In genomic region chr6:27161115-27161514, GRCh38 we compare ENCODE assay signal across 15 cellular contexts.
A peak's percentile ranks its signal among the peaks of the same experiment; 100 is the strongest.
DNase-seq lines count a peak whose midpoint lies in the region; ATAC-seq and TF ChIP-seq lines count a peak whose summit lies in the region.
"Had no signal": no experiment of that assay in that cellular context is flagged by ENCODE, and none has a peak within 500 bp of the region (broad histone marks: within the 10 kb centered on the region; RNA-seq: fewer than 3 reads in every experiment).

No MANE protein-coding gene starts in this region.

- intact Hi-C loops in dorsolateral prefrontal cortex (cut with DNase I): loop anchor here in 1 of 2 donors (2.0 to 10.0 kb wide), 3 partner anchors 556 to 1194 kb away; no protein-coding TSS in a partner anchor

- peaks cover 10% of the 10 kb centered on the region for H3F3A ChIP-seq in neural progenitor cell (ENCODE audit: low read depth)

- H3K4me1 ChIP-seq in KMS-11 (ENCODE audit: low read depth, poor library complexity, severe bottlenecking) (peaks cover 14% of the 10 kb centered on the region), neural progenitor cell (peaks cover 5% of the 10 kb centered on the region)

- H3K9me3 ChIP-seq in SK-N-MC (ENCODE audit: low read depth, low read length) (no peaks in the 10 kb centered on the region), neural progenitor cell (ENCODE audit: low read depth) (no peaks in the 10 kb centered on the region)
- H3K9me3 ChIP-seq: SK-N-SH had no signal

- ATAC-seq in activated T-cell treated with anti-CD3 and anti-CD28 coated beads, Interleukin-2, amount 50 U/mL, for 72 hours (replicated peaks in 1 of 2): no peak
- ATAC-seq: Right ventricle myocardium inferior had no signal

- H3K4me3 Mint-ChIP-seq in activated T-cell treated with anti-CD3 and anti-CD28 coated beads, Interleukin-2, amount 50 U/mL, for 72 hours: peak overlapping the region; percentile 31 to 83
- no peak overlapping the region for H3K4me3 Mint-ChIP-seq in activated T-cell treated with anti-CD3 and anti-CD28 coated beads, Interleukin-2, amount 50 U/mL, for 24 hours
- H3K4me3 Mint-ChIP-seq in neural progenitor cell: peak overlapping the region; percentile 38

- H3K27ac Mint-ChIP-seq in activated T-cell treated with anti-CD3 and anti-CD28 coated beads, Interleukin-2, amount 50 U/mL, for 72 hours: no peak overlapping the region
- H3K27ac Mint-ChIP-seq in activated T-cell treated with anti-CD3 and anti-CD28 coated beads, Interleukin-2, amount 50 U/mL, for 24 hours: no peak overlapping the region
- peak overlapping the region; percentile 31 for H3K27ac Mint-ChIP-seq in neural progenitor cell

- H3K27me3 ChIP-seq in KMS-11 (ENCODE audit: insufficient read depth, low read depth): no peaks in the 10 kb centered on the region
- peaks cover 18% of the 10 kb centered on the region for H3K27me3 ChIP-seq in neural progenitor cell
- no peaks in the 10 kb centered on the region for H3K27me3 ChIP-seq in dorsolateral prefrontal cortex

- no peak overlapping the region for H3K4me3 ChIP-seq in KMS-11 (IDR thresholded peaks at IDR 0.05; ENCODE audit: insufficient read depth, low read depth, low read length)
- H3K4me3 ChIP-seq in SK-N-MC: peak overlapping the region; percentile 75
- H3K4me3 ChIP-seq in neural progenitor cell: no peak overlapping the region
- no peak overlapping the region for H3K4me3 ChIP-seq in dorsolateral prefrontal cortex
- H3K4me3 ChIP-seq: PC-9 had no signal

- TF ChIP-seq CTCF in KMS-11 (conservative IDR thresholded peaks at IDR 0.05; ENCODE audit: low read depth, low read length): no peak
- no peak for TF ChIP-seq CTCF in neural progenitor cell (IDR thresholded peaks at IDR 0.05)
- TF ChIP-seq CTCF in dorsolateral prefrontal cortex (IDR thresholded peaks at IDR 0.05 in 54 of 56, conservative IDR thresholded peaks at IDR 0.05 in 2 of 56; ENCODE audit: low read depth in 1 of 56, partially characterized antibody in 56 of 56): no peak

- no peaks in the 10 kb centered on the region for H3K27me3 Mint-ChIP-seq in activated T-cell treated with anti-CD3 and anti-CD28 coated beads, Interleukin-2, amount 50 U/mL, for 72 hours (ENCODE audit: low read depth)
- no peaks in the 10 kb centered on the region for H3K27me3 Mint-ChIP-seq in activated T-cell treated with anti-CD3 and anti-CD28 coated beads, Interleukin-2, amount 50 U/mL, for 24 hours
- peaks cover 22% of the 10 kb centered on the region for H3K27me3 Mint-ChIP-seq in neural progenitor cell (ENCODE audit: insufficient read depth, low read depth)

- H3K79me2 ChIP-seq in KMS-11 (ENCODE audit: insufficient read depth, low read depth): no peaks in the 10 kb centered on the region
- no peaks in the 10 kb centered on the region for H3K79me2 ChIP-seq in neural progenitor cell (ENCODE audit: low read depth)

- H3K4me2 ChIP-seq in KMS-11: peak overlapping the region; percentile 40; the same call in 1 of the 2 replicates
- peak overlapping the region; percentile 11 for H3K4me2 ChIP-seq in neural progenitor cell
- H3K4me2 ChIP-seq: SK-N-SH had no signal

- peak overlapping the region; percentile 31; the same call in 1 of the 2 replicates for H3K27ac ChIP-seq in KMS-11
- H3K27ac ChIP-seq in SK-N-MC: peak overlapping the region; percentile 78
- H3K27ac ChIP-seq in neural progenitor cell: no peak overlapping the region
- H3K27ac ChIP-seq in dorsolateral prefrontal cortex: no peak overlapping the region
- H3K27ac ChIP-seq: PC-9 had no signal

- no peaks in the 10 kb centered on the region for H3K9me3 Mint-ChIP-seq in activated T-cell treated with anti-CD3 and anti-CD28 coated beads, Interleukin-2, amount 50 U/mL, for 72 hours
- no peaks in the 10 kb centered on the region for H3K9me3 Mint-ChIP-seq in activated T-cell treated with anti-CD3 and anti-CD28 coated beads, Interleukin-2, amount 50 U/mL, for 24 hours
- peaks cover 4% of the 10 kb centered on the region for H3K9me3 Mint-ChIP-seq in neural progenitor cell

- no peaks in the 10 kb centered on the region for H3K36me3 Mint-ChIP-seq in activated T-cell treated with anti-CD3 and anti-CD28 coated beads, Interleukin-2, amount 50 U/mL, for 72 hours (ENCODE audit: insufficient read depth in 2 of 2)
- H3K36me3 Mint-ChIP-seq in activated T-cell treated with anti-CD3 and anti-CD28 coated beads, Interleukin-2, amount 50 U/mL, for 24 hours (ENCODE audit: low read depth): no peaks in the 10 kb centered on the region
- no peaks in the 10 kb centered on the region for H3K36me3 Mint-ChIP-seq in neural progenitor cell

- peaks cover 38% of the 10 kb centered on the region for H3K4me1 Mint-ChIP-seq in activated T-cell treated with anti-CD3 and anti-CD28 coated beads, Interleukin-2, amount 50 U/mL, for 72 hours (ENCODE audit: low read depth)
- H3K4me1 Mint-ChIP-seq in activated T-cell treated with anti-CD3 and anti-CD28 coated beads, Interleukin-2, amount 50 U/mL, for 24 hours (ENCODE audit: low read depth): peaks cover 31% of the 10 kb centered on the region
- peaks cover 27% of the 10 kb centered on the region for H3K4me1 Mint-ChIP-seq in neural progenitor cell

- H2AFZ ChIP-seq in KMS-11 (ENCODE audit: low read depth) (peak overlapping the region; percentile 39), neural progenitor cell (replicated peaks) (no peak overlapping the region)
- H2AFZ ChIP-seq: PC-9 had no signal

- DNase-seq in activated T-cell treated with anti-CD3 and anti-CD28 coated beads, Interleukin-2, amount 50 U/mL, for 72 hours: no peak
- DNase-seq in activated T-cell treated with anti-CD3 and anti-CD28 coated beads, Interleukin-2, amount 50 U/mL, for 24 hours: no peak
- DNase-seq in SK-N-MC (ENCODE audit: low read depth, low spot score) (no peak), neural progenitor cell (ENCODE audit: low spot score) (no peak), dorsolateral prefrontal cortex (no peak), RKO (ENCODE audit: low spot score) (no peak), NCI-H82 (lab: John Stamatoyannopoulos, UW) (no peak)
- DNase-seq: GDM1, NCI-H1048, NCI-H146, NCI-H2081 treated with DMSO at 0.1 percent for 48 hours had no signal

- H4K20me1 ChIP-seq in KMS-11 (ENCODE audit: insufficient read depth): no peaks in the 10 kb centered on the region
- H4K20me1 ChIP-seq in neural progenitor cell (ENCODE audit: low read depth): no peaks in the 10 kb centered on the region

- H3K9ac ChIP-seq in KMS-11 (no peak overlapping the region; the same call in 1 of the 2 replicates), SK-N-MC (ENCODE audit: insufficient read length) (peak overlapping the region; percentile 75), neural progenitor cell (no peak overlapping the region)
- H3K9ac ChIP-seq: SK-N-SH had no signal

- H3K36me3 ChIP-seq in KMS-11 (ENCODE audit: insufficient read depth) (no peaks in the 10 kb centered on the region), SK-N-MC (ENCODE audit: insufficient read depth, low read length) (no peaks in the 10 kb centered on the region), neural progenitor cell (no peaks in the 10 kb centered on the region)

Comparison
In these comparisons a context has a peak if more than half of its experiments do, and no peak if none do; other contexts are left out.
1. H3K27ac ChIP-seq: peak in KMS-11 (single experiment) and SK-N-MC (single experiment); none in neural progenitor cell (single experiment) and dorsolateral prefrontal cortex (0 of 59).